ENCODE assay signal across 1 cellular context in genomic region chr1:160053548-160054365, GRCh38.
TF ChIP-seq lines count a peak whose summit lies in the region.

No MANE protein-coding gene starts in this region.

TF ChIP-seq in HepG2, 621 proteins besides CTCF, POLR2A, EP300 and RAD21 (continues in another document):
- TF ChIP-seq ATAD3A (CRISPR knock-in tag; IDR thresholded peaks at IDR 0.05), result no peak
- peak; percentile 76; the same call in 1 of the 2 replicates for TF ChIP-seq ZBTB7A (CRISPR knock-in tag; IDR thresholded peaks at IDR 0.05)
- no peak for TF ChIP-seq ZNF772 (CRISPR knock-in tag; IDR thresholded peaks at IDR 0.05)
- TF ChIP-seq, protein P1, sequence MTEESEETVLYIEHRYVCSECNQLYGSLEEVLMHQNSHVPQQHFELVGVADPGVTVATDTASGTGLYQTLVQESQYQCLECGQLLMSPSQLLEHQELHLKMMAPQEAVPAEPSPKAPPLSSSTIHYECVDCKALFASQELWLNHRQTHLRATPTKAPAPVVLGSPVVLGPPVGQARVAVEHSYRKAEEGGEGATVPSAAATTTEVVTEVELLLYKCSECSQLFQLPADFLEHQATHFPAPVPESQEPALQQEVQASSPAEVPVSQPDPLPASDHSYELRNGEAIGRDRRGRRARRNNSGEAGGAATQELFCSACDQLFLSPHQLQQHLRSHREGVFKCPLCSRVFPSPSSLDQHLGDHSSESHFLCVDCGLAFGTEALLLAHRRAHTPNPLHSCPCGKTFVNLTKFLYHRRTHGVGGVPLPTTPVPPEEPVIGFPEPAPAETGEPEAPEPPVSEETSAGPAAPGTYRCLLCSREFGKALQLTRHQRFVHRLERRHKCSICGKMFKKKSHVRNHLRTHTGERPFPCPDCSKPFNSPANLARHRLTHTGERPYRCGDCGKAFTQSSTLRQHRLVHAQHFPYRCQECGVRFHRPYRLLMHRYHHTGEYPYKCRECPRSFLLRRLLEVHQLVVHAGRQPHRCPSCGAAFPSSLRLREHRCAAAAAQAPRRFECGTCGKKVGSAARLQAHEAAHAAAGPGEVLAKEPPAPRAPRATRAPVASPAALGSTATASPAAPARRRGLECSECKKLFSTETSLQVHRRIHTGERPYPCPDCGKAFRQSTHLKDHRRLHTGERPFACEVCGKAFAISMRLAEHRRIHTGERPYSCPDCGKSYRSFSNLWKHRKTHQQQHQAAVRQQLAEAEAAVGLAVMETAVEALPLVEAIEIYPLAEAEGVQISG (CRISPR knock-in tag; IDR thresholded peaks at IDR 0.05), result no peak
- TF ChIP-seq ZNF777 (CRISPR knock-in tag; IDR thresholded peaks at IDR 0.05), result no peak
- TF ChIP-seq MED13 (CRISPR knock-in tag; IDR thresholded peaks at IDR 0.05), result peak; percentile 78; the same call in 1 of the 2 replicates
- TF ChIP-seq, protein P2, sequence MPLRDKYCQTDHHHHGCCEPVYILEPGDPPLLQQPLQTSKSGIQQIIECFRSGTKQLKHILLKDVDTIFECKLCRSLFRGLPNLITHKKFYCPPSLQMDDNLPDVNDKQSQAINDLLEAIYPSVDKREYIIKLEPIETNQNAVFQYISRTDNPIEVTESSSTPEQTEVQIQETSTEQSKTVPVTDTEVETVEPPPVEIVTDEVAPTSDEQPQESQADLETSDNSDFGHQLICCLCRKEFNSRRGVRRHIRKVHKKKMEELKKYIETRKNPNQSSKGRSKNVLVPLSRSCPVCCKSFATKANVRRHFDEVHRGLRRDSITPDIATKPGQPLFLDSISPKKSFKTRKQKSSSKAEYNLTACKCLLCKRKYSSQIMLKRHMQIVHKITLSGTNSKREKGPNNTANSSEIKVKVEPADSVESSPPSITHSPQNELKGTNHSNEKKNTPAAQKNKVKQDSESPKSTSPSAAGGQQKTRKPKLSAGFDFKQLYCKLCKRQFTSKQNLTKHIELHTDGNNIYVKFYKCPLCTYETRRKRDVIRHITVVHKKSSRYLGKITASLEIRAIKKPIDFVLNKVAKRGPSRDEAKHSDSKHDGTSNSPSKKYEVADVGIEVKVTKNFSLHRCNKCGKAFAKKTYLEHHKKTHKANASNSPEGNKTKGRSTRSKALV (CRISPR knock-in tag; IDR thresholded peaks at IDR 0.05), result no peak
- TF ChIP-seq KDM5A (IDR thresholded peaks at IDR 0.05; ENCODE audit: borderline replicate concordance, low read length), result no peak
- 0 out of 2 replicates have a peak, but pooled peaks have one; percentile 9 for TF ChIP-seq HNF4G (IDR thresholded peaks at IDR 0.05; ENCODE audit: borderline replicate concordance, low read depth, low read length)
- TF ChIP-seq HNF4G (CRISPR knock-in tag; IDR thresholded peaks at IDR 0.05; ENCODE audit: borderline replicate concordance, low read depth), result no peak
- TF ChIP-seq, protein P3, sequence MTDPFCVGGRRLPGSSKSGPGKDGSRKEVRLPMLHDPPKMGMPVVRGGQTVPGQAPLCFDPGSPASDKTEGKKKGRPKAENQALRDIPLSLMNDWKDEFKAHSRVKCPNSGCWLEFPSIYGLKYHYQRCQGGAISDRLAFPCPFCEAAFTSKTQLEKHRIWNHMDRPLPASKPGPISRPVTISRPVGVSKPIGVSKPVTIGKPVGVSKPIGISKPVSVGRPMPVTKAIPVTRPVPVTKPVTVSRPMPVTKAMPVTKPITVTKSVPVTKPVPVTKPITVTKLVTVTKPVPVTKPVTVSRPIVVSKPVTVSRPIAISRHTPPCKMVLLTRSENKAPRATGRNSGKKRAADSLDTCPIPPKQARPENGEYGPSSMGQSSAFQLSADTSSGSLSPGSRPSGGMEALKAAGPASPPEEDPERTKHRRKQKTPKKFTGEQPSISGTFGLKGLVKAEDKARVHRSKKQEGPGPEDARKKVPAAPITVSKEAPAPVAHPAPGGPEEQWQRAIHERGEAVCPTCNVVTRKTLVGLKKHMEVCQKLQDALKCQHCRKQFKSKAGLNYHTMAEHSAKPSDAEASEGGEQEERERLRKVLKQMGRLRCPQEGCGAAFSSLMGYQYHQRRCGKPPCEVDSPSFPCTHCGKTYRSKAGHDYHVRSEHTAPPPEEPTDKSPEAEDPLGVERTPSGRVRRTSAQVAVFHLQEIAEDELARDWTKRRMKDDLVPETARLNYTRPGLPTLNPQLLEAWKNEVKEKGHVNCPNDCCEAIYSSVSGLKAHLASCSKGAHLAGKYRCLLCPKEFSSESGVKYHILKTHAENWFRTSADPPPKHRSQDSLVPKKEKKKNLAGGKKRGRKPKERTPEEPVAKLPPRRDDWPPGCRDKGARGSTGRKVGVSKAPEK (CRISPR knock-in tag; IDR thresholded peaks at IDR 0.05; ENCODE audit: borderline replicate concordance), result no peak
- TF ChIP-seq ZNF337 (CRISPR knock-in tag; IDR thresholded peaks at IDR 0.05; ENCODE audit: borderline replicate concordance, low read depth), result no peak
- TF ChIP-seq SP4 (CRISPR knock-in tag; IDR thresholded peaks at IDR 0.05), result peak; percentile 52; the same call in 1 of the 2 replicates
- no peak for TF ChIP-seq PHB2 (IDR thresholded peaks at IDR 0.05; ENCODE audit: partially characterized antibody)
- peak; percentile 71 for TF ChIP-seq FOXA3 (CRISPR knock-in tag; IDR thresholded peaks at IDR 0.05)
- TF ChIP-seq XRCC5 (optimal IDR thresholded peaks at IDR 0.05; ENCODE audit: low read length), result peak; percentile 52
- TF ChIP-seq, protein P4, sequence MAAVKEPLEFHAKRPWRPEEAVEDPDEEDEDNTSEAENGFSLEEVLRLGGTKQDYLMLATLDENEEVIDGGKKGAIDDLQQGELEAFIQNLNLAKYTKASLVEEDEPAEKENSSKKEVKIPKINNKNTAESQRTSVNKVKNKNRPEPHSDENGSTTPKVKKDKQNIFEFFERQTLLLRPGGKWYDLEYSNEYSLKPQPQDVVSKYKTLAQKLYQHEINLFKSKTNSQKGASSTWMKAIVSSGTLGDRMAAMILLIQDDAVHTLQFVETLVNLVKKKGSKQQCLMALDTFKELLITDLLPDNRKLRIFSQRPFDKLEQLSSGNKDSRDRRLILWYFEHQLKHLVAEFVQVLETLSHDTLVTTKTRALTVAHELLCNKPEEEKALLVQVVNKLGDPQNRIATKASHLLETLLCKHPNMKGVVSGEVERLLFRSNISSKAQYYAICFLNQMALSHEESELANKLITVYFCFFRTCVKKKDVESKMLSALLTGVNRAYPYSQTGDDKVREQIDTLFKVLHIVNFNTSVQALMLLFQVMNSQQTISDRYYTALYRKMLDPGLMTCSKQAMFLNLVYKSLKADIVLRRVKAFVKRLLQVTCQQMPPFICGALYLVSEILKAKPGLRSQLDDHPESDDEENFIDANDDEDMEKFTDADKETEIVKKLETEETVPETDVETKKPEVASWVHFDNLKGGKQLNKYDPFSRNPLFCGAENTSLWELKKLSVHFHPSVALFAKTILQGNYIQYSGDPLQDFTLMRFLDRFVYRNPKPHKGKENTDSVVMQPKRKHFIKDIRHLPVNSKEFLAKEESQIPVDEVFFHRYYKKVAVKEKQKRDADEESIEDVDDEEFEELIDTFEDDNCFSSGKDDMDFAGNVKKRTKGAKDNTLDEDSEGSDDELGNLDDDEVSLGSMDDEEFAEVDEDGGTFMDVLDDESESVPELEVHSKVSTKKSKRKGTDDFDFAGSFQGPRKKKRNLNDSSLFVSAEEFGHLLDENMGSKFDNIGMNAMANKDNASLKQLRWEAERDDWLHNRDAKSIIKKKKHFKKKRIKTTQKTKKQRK (IDR thresholded peaks at IDR 0.05; ENCODE audit: low read length), result no peak
- TF ChIP-seq RBM22 (optimal IDR thresholded peaks at IDR 0.05; ENCODE audit: low read length), result peak; percentile 72
- peak; percentile 55; the same call in 1 of the 2 replicates for TF ChIP-seq RBFOX2 (IDR thresholded peaks at IDR 0.05; ENCODE audit: low read depth, low read length)
- TF ChIP-seq HOXD1 (CRISPR knock-in tag; IDR thresholded peaks at IDR 0.05), result peak; percentile 61; the same call in 1 of the 2 replicates
- peak; percentile 94 for TF ChIP-seq TBX2 (CRISPR knock-in tag; IDR thresholded peaks at IDR 0.05; ENCODE audit: borderline replicate concordance)
- no peak for TF ChIP-seq TERF1 (CRISPR knock-in tag; IDR thresholded peaks at IDR 0.05)
- peak; percentile 90 for TF ChIP-seq TCF7L2 (IDR thresholded peaks at IDR 0.05; ENCODE audit: low read depth, low read length)
- no peak for TF ChIP-seq ZNF564 (CRISPR knock-in tag; IDR thresholded peaks at IDR 0.05)
- TF ChIP-seq AFF4 (CRISPR knock-in tag; IDR thresholded peaks at IDR 0.05), result no peak
- TF ChIP-seq FOXC1 (CRISPR knock-in tag; IDR thresholded peaks at IDR 0.05; ENCODE audit: borderline replicate concordance), result no peak
- no peak for TF ChIP-seq ZBTB20 (CRISPR knock-in tag; IDR thresholded peaks at IDR 0.05; ENCODE audit: borderline replicate concordance, low read depth)
- TF ChIP-seq MEF2D (CRISPR knock-in tag; IDR thresholded peaks at IDR 0.05), result 0 out of 2 replicates have a peak, but pooled peaks have one; percentile 31
- TF ChIP-seq AKAP8 (CRISPR knock-in tag; IDR thresholded peaks at IDR 0.05), result peak; percentile 80; the same call in 1 of the 2 replicates
- no peak for TF ChIP-seq CSRNP1 (CRISPR knock-in tag; IDR thresholded peaks at IDR 0.05)
- TF ChIP-seq ZNF703 (CRISPR knock-in tag; IDR thresholded peaks at IDR 0.05; ENCODE audit: borderline replicate concordance), result no peak
- TF ChIP-seq HDAC1 (CRISPR knock-in tag; IDR thresholded peaks at IDR 0.05), result no peak; the same call in none of the 2 replicates
- TF ChIP-seq, protein P5, sequence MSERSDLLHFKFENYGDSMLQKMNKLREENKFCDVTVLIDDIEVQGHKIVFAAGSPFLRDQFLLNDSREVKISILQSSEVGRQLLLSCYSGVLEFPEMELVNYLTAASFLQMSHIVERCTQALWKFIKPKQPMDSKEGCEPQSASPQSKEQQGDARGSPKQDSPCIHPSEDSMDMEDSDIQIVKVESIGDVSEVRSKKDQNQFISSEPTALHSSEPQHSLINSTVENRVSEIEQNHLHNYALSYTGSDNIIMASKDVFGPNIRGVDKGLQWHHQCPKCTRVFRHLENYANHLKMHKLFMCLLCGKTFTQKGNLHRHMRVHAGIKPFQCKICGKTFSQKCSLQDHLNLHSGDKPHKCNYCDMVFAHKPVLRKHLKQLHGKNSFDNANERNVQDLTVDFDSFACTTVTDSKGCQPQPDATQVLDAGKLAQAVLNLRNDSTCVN (CRISPR knock-in tag; IDR thresholded peaks at IDR 0.05; ENCODE audit: borderline replicate concordance), result no peak
- no peak for TF ChIP-seq ZNF570 (CRISPR knock-in tag; IDR thresholded peaks at IDR 0.05; ENCODE audit: borderline replicate concordance)
- TF ChIP-seq ZNF841 (CRISPR knock-in tag; IDR thresholded peaks at IDR 0.05; ENCODE audit: borderline replicate concordance), result no peak
- TF ChIP-seq ZNF639 (CRISPR knock-in tag; conservative IDR thresholded peaks at IDR 0.05), result 0 out of 2 replicates have a peak, but pooled peaks have one; percentile 50
